1 cellular context compared by ENCODE assay signal in the genomic region with DNA sequence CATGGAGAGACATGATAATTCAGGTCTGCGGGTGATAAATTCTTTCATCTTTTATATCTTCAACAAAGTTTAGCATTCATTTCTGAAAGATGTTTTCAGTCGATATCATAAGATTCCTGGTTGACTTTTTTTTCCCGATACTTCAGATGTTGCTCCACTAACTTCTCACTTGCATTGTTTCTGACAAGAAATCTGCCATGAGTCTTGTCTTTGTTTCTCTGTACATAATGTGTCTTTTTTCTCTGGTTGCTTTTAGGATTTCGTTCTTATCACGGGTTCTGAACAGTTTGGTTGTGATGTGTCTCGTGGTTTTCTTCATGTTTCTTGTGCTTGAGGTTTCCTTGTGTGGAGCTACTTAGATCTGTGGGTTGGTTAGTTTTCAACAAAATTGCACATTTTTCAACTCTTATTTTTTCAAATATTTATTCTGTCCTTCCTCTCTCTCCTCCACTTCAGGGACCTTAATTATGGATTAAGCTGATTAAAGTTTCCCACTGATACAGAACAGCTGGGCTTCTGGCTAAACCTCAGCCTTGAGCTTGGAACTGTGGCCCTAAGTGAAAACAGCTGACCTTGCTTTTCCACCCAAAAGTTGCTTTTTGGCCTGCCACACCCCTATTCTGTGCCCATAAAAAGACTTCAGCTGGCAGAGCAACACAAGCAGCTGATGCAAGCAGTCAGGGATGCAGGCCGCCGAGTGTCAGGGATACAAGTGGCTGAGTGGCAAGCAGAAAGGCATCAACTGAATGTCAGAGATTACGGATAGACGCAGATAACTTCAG.
TF ChIP-seq lines count a peak whose summit lies in the region.

No MANE protein-coding gene starts in this region.

TF ChIP-seq in K562, 482 proteins besides CTCF, POLR2A, EP300 and RAD21 (continued from another document):
- TF ChIP-seq MGA (IDR thresholded peaks at IDR 0.05) (no peak), MEIS2 (IDR thresholded peaks at IDR 0.05; ENCODE audit: partially characterized antibody) (no peak)
